Comparison of ENCODE assay signal across 9 cellular contexts in the genomic region with DNA sequence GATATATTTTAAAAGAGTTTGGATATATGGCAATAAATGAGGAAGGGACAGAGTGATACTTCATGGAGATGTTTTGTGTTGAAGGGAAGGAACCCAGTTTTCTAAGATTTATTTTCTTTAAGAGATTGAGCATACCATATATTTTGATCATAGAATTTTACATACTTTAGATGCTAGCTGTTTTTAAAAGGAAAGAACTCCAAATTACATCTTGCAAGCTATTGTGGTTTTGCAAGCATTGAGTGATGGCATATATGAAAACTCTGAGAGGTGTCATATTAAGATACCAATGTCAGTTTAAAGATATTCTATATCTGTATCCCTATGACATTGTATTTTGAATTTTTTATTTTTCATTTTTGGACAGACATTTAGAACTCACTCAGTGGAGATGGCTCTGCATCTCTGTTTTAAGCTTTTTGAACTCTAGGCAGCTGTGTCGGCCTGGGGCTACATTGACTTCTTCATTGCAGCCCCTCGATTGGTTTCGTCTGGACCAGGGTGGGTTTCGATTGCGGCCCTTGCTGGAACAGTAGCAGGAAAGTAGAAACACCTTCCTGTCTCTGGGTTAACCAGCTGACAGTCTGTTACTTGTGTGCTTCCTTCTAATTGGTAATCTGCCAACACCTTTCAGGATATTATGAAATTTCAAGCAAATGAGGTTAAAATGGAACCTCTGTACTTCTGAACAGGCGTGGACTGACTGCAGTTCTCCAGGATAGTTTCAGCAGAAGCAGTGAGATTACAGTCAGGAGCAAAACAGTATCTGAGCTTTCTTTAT. TPM values are rescaled to one million over a fixed set of nuclear protein-coding genes. Genes with fewer than 3 reads are reported as not detected.
DNase-seq lines count a peak whose midpoint lies in the region; ATAC-seq and TF ChIP-seq lines count a peak whose summit lies in the region.
"Had no signal": no experiment of that assay in that cellular context is flagged by ENCODE, and none has a peak within 500 bp of the region (broad histone marks: within the 10 kb centered on the region; RNA-seq: fewer than 3 reads in every experiment).

No MANE protein-coding gene starts in this region.

- peaks cover 4% of the 10 kb centered on the region for H3K36me3 Mint-ChIP-seq in activated CD4-positive, alpha-beta T cell treated with anti-CD3 and anti-CD28 coated beads for 36 hours (ENCODE audit: low read depth)
- peaks cover 6% of the 10 kb centered on the region for H3K36me3 Mint-ChIP-seq in endothelial cell (ENCODE audit: low read depth, unreplicated experiment)
- H3K36me3 Mint-ChIP-seq in stimulated activated effector memory CD8-positive, alpha-beta T cell treated with anti-CD3 and anti-CD28 coated beads, Interleukin-12 subunit alpha, Interleukin-12 subunit beta, amount 100 ng/mL, for 72 hours: peaks cover 21% of the 10 kb centered on the region

- H3K4me3 Mint-ChIP-seq in activated CD4-positive, alpha-beta T cell treated with anti-CD3 and anti-CD28 coated beads for 36 hours: peak overlapping the region; percentile 63
- H3K4me3 Mint-ChIP-seq in endothelial cell (ENCODE audit: unreplicated experiment): peak overlapping the region; percentile 81
- H3K4me3 Mint-ChIP-seq in stimulated activated effector memory CD8-positive, alpha-beta T cell treated with anti-CD3 and anti-CD28 coated beads, Interleukin-12 subunit alpha, Interleukin-12 subunit beta, amount 100 ng/mL, for 72 hours: peak overlapping the region; percentile 78

- H3K27ac Mint-ChIP-seq in activated CD4-positive, alpha-beta T cell treated with anti-CD3 and anti-CD28 coated beads for 36 hours: peak overlapping the region; percentile 99
- H3K27ac Mint-ChIP-seq in endothelial cell (ENCODE audit: unreplicated experiment): peak overlapping the region; percentile 98
- peak overlapping the region; percentile 98 for H3K27ac Mint-ChIP-seq in stimulated activated effector memory CD8-positive, alpha-beta T cell treated with anti-CD3 and anti-CD28 coated beads, Interleukin-12 subunit alpha, Interleukin-12 subunit beta, amount 100 ng/mL, for 72 hours

- POLR2A ChIA-PET in activated CD4-positive, alpha-beta T cell treated with anti-CD3 and anti-CD28 coated beads for 36 hours (lab: Charles Lee): interaction anchor here (1.0 to 1.1 kb wide), 2 partner anchors 9 to 11 kb away, joined by 3 to 4 read pairs; no protein-coding TSS in a partner anchor

- DNase-seq in activated CD4-positive, alpha-beta T cell treated with anti-CD3 and anti-CD28 coated beads for 36 hours: no peak
- DNase-seq in activated CD4-positive, alpha-beta T cell treated with anti-CD3 and anti-CD28 coated beads, Interleukin-2, amount 50 U/mL, for 1 hour: no peak
- DNase-seq in NOMO-1 treated with DMSO at 0.1 percent for 48 hours (lab: John Stamatoyannopoulos, UW; ENCODE audit: unreplicated experiment) (peak; percentile 83), endothelial cell (ENCODE audit: low spot score) (no peak), HuH-7.5 (ENCODE audit: low spot score) (no peak), T1000 (lab: John Stamatoyannopoulos, UW) (no peak)
- DNase-seq in stimulated activated effector memory CD8-positive, alpha-beta T cell treated with anti-CD3 and anti-CD28 coated beads, Interleukin-12 subunit alpha, Interleukin-12 subunit beta, amount 100 ng/mL, for 72 hours (ENCODE audit: low spot score in 2 of 2): no peak
- no peak for DNase-seq in activated CD8-positive, alpha-beta memory T cell treated with anti-CD3 and anti-CD28 coated beads, Interleukin-2, amount 50 U/mL, for 48 hours
- DNase-seq: ACHN had no signal

- no peaks in the 10 kb centered on the region for H3K9me3 Mint-ChIP-seq in activated CD4-positive, alpha-beta T cell treated with anti-CD3 and anti-CD28 coated beads for 36 hours (ENCODE audit: low read depth)
- no peaks in the 10 kb centered on the region for H3K9me3 Mint-ChIP-seq in endothelial cell (ENCODE audit: unreplicated experiment)
- no peaks in the 10 kb centered on the region for H3K9me3 Mint-ChIP-seq in stimulated activated effector memory CD8-positive, alpha-beta T cell treated with anti-CD3 and anti-CD28 coated beads, Interleukin-12 subunit alpha, Interleukin-12 subunit beta, amount 100 ng/mL, for 72 hours

- no peak for ATAC-seq in activated CD4-positive, alpha-beta T cell treated with anti-CD3 and anti-CD28 coated beads for 36 hours
- no peak for ATAC-seq in stimulated activated effector memory CD8-positive, alpha-beta T cell treated with anti-CD3 and anti-CD28 coated beads, Interleukin-12 subunit alpha, Interleukin-12 subunit beta, amount 100 ng/mL, for 72 hours

- no peaks in the 10 kb centered on the region for H3K27me3 Mint-ChIP-seq in activated CD4-positive, alpha-beta T cell treated with anti-CD3 and anti-CD28 coated beads for 36 hours
- peaks cover 16% of the 10 kb centered on the region for H3K27me3 Mint-ChIP-seq in endothelial cell (ENCODE audit: unreplicated experiment)

- no peak for TF ChIP-seq CTCF in endothelial cell (IDR thresholded peaks at IDR 0.05; ENCODE audit: unreplicated experiment)

- CTCF ChIA-PET in activated CD4-positive, alpha-beta T cell treated with anti-CD3 and anti-CD28 coated beads for 36 hours (lab: Charles Lee): interaction anchor here (1.1 to 2.3 kb wide), 5 partner anchors 10 to 42 kb away, joined by 3 to 7 read pairs (median 3); no protein-coding TSS in a partner anchor

- intact Hi-C loops in activated CD4-positive, alpha-beta T cell treated with anti-CD3 and anti-CD28 coated beads for 36 hours (cut with DNase I, micrococcal nuclease): loop anchor here in 1 of 2 experiments (1.0 kb wide), 1 partner anchor 14 kb away; a partner anchor contains a TSS

- peaks cover 91% of the 10 kb centered on the region for H3K4me1 Mint-ChIP-seq in activated CD4-positive, alpha-beta T cell treated with anti-CD3 and anti-CD28 coated beads for 36 hours
- peaks cover 53% of the 10 kb centered on the region for H3K4me1 Mint-ChIP-seq in endothelial cell (ENCODE audit: unreplicated experiment)
- H3K4me1 Mint-ChIP-seq in stimulated activated effector memory CD8-positive, alpha-beta T cell treated with anti-CD3 and anti-CD28 coated beads, Interleukin-12 subunit alpha, Interleukin-12 subunit beta, amount 100 ng/mL, for 72 hours: peaks cover 87% of the 10 kb centered on the region

RNA-seq across cellular contexts. Expression of a gene that starts 14.0 kb away (rescaled TPM):
- 10 to 100 TPM; 55.6 to 65.6 TPM for total RNA-seq in activated CD4-positive, alpha-beta T cell treated with anti-CD3 and anti-CD28 coated beads for 36 hours
- 108 TPM for total RNA-seq in endothelial cell (ENCODE audit: unreplicated experiment)
